14 cellular contexts compared by ENCODE assay signal in the genomic region with DNA sequence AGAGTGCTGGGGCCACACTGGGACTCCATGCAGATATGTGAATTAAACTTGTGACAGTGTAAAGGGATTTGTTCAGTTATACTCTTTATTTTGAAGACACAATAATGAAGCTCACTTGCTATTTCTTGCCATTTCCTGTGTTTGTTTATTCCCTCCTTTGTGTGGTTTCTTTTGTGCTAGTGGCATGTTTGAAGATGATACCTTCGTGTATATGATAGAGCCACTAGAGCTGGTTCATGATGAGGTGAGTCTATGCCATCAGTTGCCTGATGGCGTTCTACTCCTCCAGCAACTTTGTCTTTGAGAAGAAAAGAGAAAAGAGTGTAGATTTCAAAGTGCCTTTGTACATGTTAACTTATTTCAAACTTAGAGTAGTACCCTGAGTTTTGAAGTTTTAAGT.
DNase-seq lines count a peak whose midpoint lies in the region; ATAC-seq lines count a peak whose summit lies in the region.
"Had no signal": no experiment of that assay in that cellular context is flagged by ENCODE, and none has a peak within 500 bp of the region (broad histone marks: within the 10 kb centered on the region; RNA-seq: fewer than 3 reads in every experiment).

No MANE protein-coding gene starts in this region.

- H3K4me3 ChIP-seq in Jurkat, Clone E6-1 (ENCODE audit: low read length) = no peak overlapping the region

- no peak overlapping the region for H3K4me3 Mint-ChIP-seq in activated CD4-positive, alpha-beta T cell treated with anti-CD3 and anti-CD28 coated beads, Interleukin-2, amount 10 ng/mL, durations not matched to agents 24 days and 14 days
- peak overlapping the region; percentile 20 for H3K4me3 Mint-ChIP-seq in activated T-helper 17 cell treated with anti-CD3 and anti-CD28 coated beads, Interleukin-2, amount 50 U/mL, for 72 hours
- H3K4me3 Mint-ChIP-seq: CD14-positive monocyte, HFFc6 had no signal

- no peaks in the 10 kb centered on the region for H3K9me3 Mint-ChIP-seq in activated CD4-positive, alpha-beta T cell treated with anti-CD3 and anti-CD28 coated beads, Interleukin-2, amount 10 ng/mL, durations not matched to agents 24 days and 14 days
- no peaks in the 10 kb centered on the region for H3K9me3 Mint-ChIP-seq in activated T-helper 17 cell treated with anti-CD3 and anti-CD28 coated beads, Interleukin-2, amount 50 U/mL, for 72 hours
- H3K9me3 Mint-ChIP-seq: CD14-positive monocyte had no signal

- intact Hi-C loops in activated CD4-positive, alpha-beta T cell treated with anti-CD3 and anti-CD28 coated beads, Interleukin-2, amount 10 ng/mL, durations not matched to agents 24 days and 14 days (cut with micrococcal nuclease) = no loop called here

- H3K27me3 Mint-ChIP-seq in activated CD4-positive, alpha-beta T cell treated with anti-CD3 and anti-CD28 coated beads, Interleukin-2, amount 10 ng/mL, durations not matched to agents 24 days and 14 days = peaks cover 13% of the 10 kb centered on the region
- no peaks in the 10 kb centered on the region for H3K27me3 Mint-ChIP-seq in activated T-helper 17 cell treated with anti-CD3 and anti-CD28 coated beads, Interleukin-2, amount 50 U/mL, for 72 hours

- peak; percentile 54 for DNase-seq in activated CD4-positive, alpha-beta T cell treated with anti-CD3 and anti-CD28 coated beads, Interleukin-2, amount 10 ng/mL, durations not matched to agents 24 days and 14 days
- no peak for DNase-seq in activated CD4-positive, alpha-beta T cell treated with anti-CD3 and anti-CD28 coated beads, Interleukin-2, amount 50 U/mL, for 4 hours
- peak; percentile 10 for DNase-seq in Jurkat, Clone E6-1 (ENCODE audit: low read depth, low spot score)
- no peak for DNase-seq in DMS79 treated with DMSO at 0.1 percent for 48 hours (lab: John Stamatoyannopoulos, UW)
- DNase-seq: Calu3, DMS 273 treated with DMSO at 0.1 percent for 48 hours, EL, HCEC 1CT, HFFc6, KBM-7 had no signal

- H3K27ac Mint-ChIP-seq in activated CD4-positive, alpha-beta T cell treated with anti-CD3 and anti-CD28 coated beads, Interleukin-2, amount 10 ng/mL, durations not matched to agents 24 days and 14 days = no peak overlapping the region
- peak overlapping the region; percentile 11 for H3K27ac Mint-ChIP-seq in activated T-helper 17 cell treated with anti-CD3 and anti-CD28 coated beads, Interleukin-2, amount 50 U/mL, for 72 hours
- H3K27ac Mint-ChIP-seq: CD14-positive monocyte, HFFc6 had no signal

- H3K36me3 Mint-ChIP-seq in activated CD4-positive, alpha-beta T cell treated with anti-CD3 and anti-CD28 coated beads, Interleukin-2, amount 10 ng/mL, durations not matched to agents 24 days and 14 days (ENCODE audit: low read depth) = no peaks in the 10 kb centered on the region
- no peaks in the 10 kb centered on the region for H3K36me3 Mint-ChIP-seq in activated T-helper 17 cell treated with anti-CD3 and anti-CD28 coated beads, Interleukin-2, amount 50 U/mL, for 72 hours (ENCODE audit: low read depth)
- H3K36me3 Mint-ChIP-seq: CD14-positive monocyte had no signal

- no peak for ATAC-seq in activated T-helper 17 cell treated with anti-CD3 and anti-CD28 coated beads, Interleukin-2, amount 50 U/mL, for 72 hours (replicated peaks)
- ATAC-seq in GM19035 (IDR thresholded peaks at IDR 0.05; ENCODE audit: unreplicated experiment) (no peak), GM21576 (IDR thresholded peaks at IDR 0.05; ENCODE audit: unreplicated experiment) (no peak)

- peaks cover 8% of the 10 kb centered on the region for H3K4me1 Mint-ChIP-seq in activated CD4-positive, alpha-beta T cell treated with anti-CD3 and anti-CD28 coated beads, Interleukin-2, amount 10 ng/mL, durations not matched to agents 24 days and 14 days
- H3K4me1 Mint-ChIP-seq in activated T-helper 17 cell treated with anti-CD3 and anti-CD28 coated beads, Interleukin-2, amount 50 U/mL, for 72 hours = peaks cover 11% of the 10 kb centered on the region
- H3K4me1 Mint-ChIP-seq: CD14-positive monocyte had no signal

Comparison
In these comparisons a context has a peak if more than half of its experiments do, and no peak if none do; other contexts are left out.
1. DNase-seq: peak in activated CD4-positive, alpha-beta T cell treated with anti-CD3 and anti-CD28 coated beads, Interleukin-2, amount 10 ng/mL, durations not matched to agents 24 days and 14 days (single experiment) and Jurkat, Clone E6-1 (single experiment); none in activated CD4-positive, alpha-beta T cell treated with anti-CD3 and anti-CD28 coated beads, Interleukin-2, amount 50 U/mL, for 4 hours (0 of 2) and DMS79 treated with DMSO at 0.1 percent for 48 hours (single experiment).